22 cellular contexts compared by ENCODE assay signal in genomic region chr15:77532067-77532710, GRCh38.
"Had no signal": no experiment of that assay in that cellular context is flagged by ENCODE, and none has a peak within 500 bp of the region (broad histone marks: within the 10 kb centered on the region; RNA-seq: fewer than 3 reads in every experiment).

No MANE protein-coding gene starts in this region.

- ATAC-seq: activated CD8-positive, alpha-beta memory T cell treated with anti-CD3 and anti-CD28 coated beads, Interleukin-2, amount 10 ng/mL, durations not matched to agents 7 days and 5 days; activated CD8-positive, alpha-beta T cell treated with anti-CD3 and anti-CD28 coated beads for 36 hours; natural killer cell; pancreas; psoas muscle; T-cell had no signal

- H3K36me3 Mint-ChIP-seq: activated CD8-positive, alpha-beta memory T cell treated with anti-CD3 and anti-CD28 coated beads, Interleukin-2, amount 10 ng/mL, durations not matched to agents 7 days and 5 days; activated naive CD8-positive, alpha-beta T cell treated with anti-CD3 and anti-CD28 coated beads for 36 hours; natural killer cell; T-cell had no signal

- H3K27me3 Mint-ChIP-seq: activated CD8-positive, alpha-beta T cell treated with anti-CD3 and anti-CD28 coated beads for 36 hours; stimulated activated naive CD8-positive, alpha-beta T cell treated with anti-CD3 and anti-CD28 coated beads, Interleukin-15, Interleukin-2, amounts not matched to agents 100 ng/mL and 50 ng/mL, for 24 hours had no signal

- H3K27ac Mint-ChIP-seq: activated CD4-positive, alpha-beta T cell treated with anti-CD3 and anti-CD28 coated beads, Interleukin-2, amount 10 ng/mL, durations not matched to agents 7 days and 5 days; activated CD8-positive, alpha-beta memory T cell treated with anti-CD3 and anti-CD28 coated beads, Interleukin-2, amount 10 ng/mL, durations not matched to agents 7 days and 5 days; activated CD8-positive, alpha-beta T cell treated with anti-CD3 and anti-CD28 coated beads for 36 hours; activated naive CD8-positive, alpha-beta T cell treated with anti-CD3 and anti-CD28 coated beads for 36 hours; dendritic cell treated with granulocyte-macrophage colony-stimulating factor and Interleukin-4, amounts not matched to agents 40 ng/mL and 50 ng/mL, for 4 days; natural killer cell; stimulated activated naive CD8-positive, alpha-beta T cell treated with anti-CD3 and anti-CD28 coated beads, Interleukin-15, Interleukin-2, amounts not matched to agents 100 ng/mL and 50 ng/mL, for 24 hours; T-cell; T-helper 2 cell treated with Interferon-gamma antibody and Interleukin-4, amounts not matched to agents 5 μg/mL and 100 μg/mL, for 36 hours had no signal

- DNase-seq: activated CD4-positive, alpha-beta T cell treated with anti-CD3 and anti-CD28 coated beads, Interleukin-2, amount 10 ng/mL, durations not matched to agents 7 days and 5 days; activated CD4-positive, CD25-positive, alpha-beta regulatory T cell treated with anti-CD3 and anti-CD28 coated beads, Interleukin-2, amount 50 U/mL, for 72 hours; activated CD8-positive, alpha-beta memory T cell treated with anti-CD3 and anti-CD28 coated beads, Interleukin-2, amount 10 ng/mL, durations not matched to agents 7 days and 5 days; activated CD8-positive, alpha-beta T cell treated with anti-CD3 and anti-CD28 coated beads for 36 hours; activated naive CD8-positive, alpha-beta T cell treated with anti-CD3 and anti-CD28 coated beads for 36 hours; activated T-cell treated with anti-CD3 and anti-CD28 coated beads for 4 hours; amygdala; effector CD4-positive, alpha-beta T cell; erythroblast; foreskin fibroblast; kidney; natural killer cell; stimulated activated CD4-positive, alpha-beta T cell treated with anti-CD3 and anti-CD28 coated beads, Interleukin-12 subunit alpha, Interleukin-12 subunit beta, amount 100 ng/mL, for 4 hours; stimulated activated CD4-positive, alpha-beta T cell treated with anti-CD3 and anti-CD28 coated beads, Interleukin-4, amount 100 ng/mL, for 4 hours; substantia nigra; T-cell; uterus had no signal

- H3K4me3 Mint-ChIP-seq: activated CD4-positive, alpha-beta T cell treated with anti-CD3 and anti-CD28 coated beads, Interleukin-2, amount 10 ng/mL, durations not matched to agents 7 days and 5 days; activated CD8-positive, alpha-beta memory T cell treated with anti-CD3 and anti-CD28 coated beads, Interleukin-2, amount 10 ng/mL, durations not matched to agents 7 days and 5 days; activated CD8-positive, alpha-beta T cell treated with anti-CD3 and anti-CD28 coated beads for 36 hours; activated naive CD8-positive, alpha-beta T cell treated with anti-CD3 and anti-CD28 coated beads for 36 hours; dendritic cell treated with granulocyte-macrophage colony-stimulating factor and Interleukin-4, amounts not matched to agents 40 ng/mL and 50 ng/mL, for 4 days; natural killer cell; stimulated activated naive CD8-positive, alpha-beta T cell treated with anti-CD3 and anti-CD28 coated beads, Interleukin-15, Interleukin-2, amounts not matched to agents 100 ng/mL and 50 ng/mL, for 24 hours; T-cell; T-helper 2 cell treated with Interferon-gamma antibody and Interleukin-4, amounts not matched to agents 5 μg/mL and 100 μg/mL, for 36 hours had no signal

- H3K9me3 Mint-ChIP-seq: activated CD4-positive, alpha-beta T cell treated with anti-CD3 and anti-CD28 coated beads, Interleukin-2, amount 10 ng/mL, durations not matched to agents 7 days and 5 days; activated CD8-positive, alpha-beta T cell treated with anti-CD3 and anti-CD28 coated beads for 36 hours; activated naive CD8-positive, alpha-beta T cell treated with anti-CD3 and anti-CD28 coated beads for 36 hours; dendritic cell treated with granulocyte-macrophage colony-stimulating factor and Interleukin-4, amounts not matched to agents 40 ng/mL and 50 ng/mL, for 4 days; natural killer cell; stimulated activated naive CD8-positive, alpha-beta T cell treated with anti-CD3 and anti-CD28 coated beads, Interleukin-15, Interleukin-2, amounts not matched to agents 100 ng/mL and 50 ng/mL, for 24 hours; T-cell; T-helper 2 cell treated with Interferon-gamma antibody and Interleukin-4, amounts not matched to agents 5 μg/mL and 100 μg/mL, for 36 hours had no signal

- H3K4me1 Mint-ChIP-seq: activated CD4-positive, alpha-beta T cell treated with anti-CD3 and anti-CD28 coated beads, Interleukin-2, amount 10 ng/mL, durations not matched to agents 7 days and 5 days; activated CD8-positive, alpha-beta memory T cell treated with anti-CD3 and anti-CD28 coated beads, Interleukin-2, amount 10 ng/mL, durations not matched to agents 7 days and 5 days; activated naive CD8-positive, alpha-beta T cell treated with anti-CD3 and anti-CD28 coated beads for 36 hours; natural killer cell; T-cell had no signal
